In the genomic region with DNA sequence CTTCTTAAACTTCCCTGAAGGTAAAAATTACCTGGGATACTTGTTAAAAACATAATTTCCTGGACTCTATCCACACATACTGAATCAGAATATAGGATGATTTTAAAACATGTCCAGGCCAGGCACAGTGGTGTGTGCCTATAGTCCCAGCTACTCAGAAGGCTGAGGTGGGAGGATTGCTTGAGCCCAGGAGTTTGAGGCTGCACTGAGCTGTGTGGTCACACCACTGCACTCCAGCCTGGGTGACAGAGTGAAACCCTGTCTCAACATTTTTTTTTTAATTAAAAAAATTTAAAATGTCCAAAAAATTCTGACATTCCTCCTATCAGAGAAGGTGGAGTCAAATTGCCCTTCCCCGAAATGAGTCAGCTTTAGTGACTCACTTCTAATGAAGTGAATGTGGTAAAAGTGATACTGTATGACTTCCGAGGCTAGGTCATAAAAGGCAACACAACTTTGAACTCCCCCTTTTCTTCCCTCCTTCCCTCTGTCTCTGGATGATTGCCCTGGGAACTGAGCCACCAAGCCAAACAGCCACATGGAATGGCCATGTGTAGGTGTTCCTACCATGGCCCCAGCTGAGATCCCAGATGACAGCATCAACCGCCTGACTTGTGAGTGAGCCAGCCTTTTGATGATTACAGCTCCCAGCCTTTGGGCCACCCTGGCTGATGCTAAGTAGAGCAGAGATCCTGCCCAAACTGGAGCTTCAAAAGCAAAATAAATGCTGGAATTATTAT, we compare ENCODE assay signal across 8 cellular contexts. TPM values are rescaled to one million over a fixed set of nuclear protein-coding genes. Genes with fewer than 3 reads are reported as not detected.
DNase-seq lines count a peak whose midpoint lies in the region; ATAC-seq and TF ChIP-seq lines count a peak whose summit lies in the region.

No MANE protein-coding gene starts in this region.

- no peak overlapping the region for H3K4me3 ChIP-seq in astrocyte of the spinal cord (ENCODE audit: low read depth, low read length)

- peak; percentile 43 for DNase-seq in activated T-cell treated with anti-CD3 and anti-CD28 coated beads for 48 hours (ENCODE audit: low read depth)
- no peak for DNase-seq in activated T-cell treated with anti-CD3 and anti-CD28 coated beads for 4 hours
- peak; percentile 72 for DNase-seq in NCI-H1694 treated with DMSO at 0.1 percent for 48 hours (lab: John Stamatoyannopoulos, UW)
- DNase-seq in astrocyte of the spinal cord (ENCODE audit: low read depth, low spot score) = peak; percentile 97
- no peak for DNase-seq in left lobe of liver (ENCODE audit: low spot score)
- peak; percentile 99 for DNase-seq in stromal cell of bone marrow (ENCODE audit: low read depth)
- no peak for DNase-seq in NCI-H1930 (lab: John Stamatoyannopoulos, UW)

- ATAC-seq in left lobe of liver (peak; percentile 23), HG03469 (IDR thresholded peaks at IDR 0.05; ENCODE audit: unreplicated experiment) (no peak)

- TF ChIP-seq CTCF in astrocyte of the spinal cord (IDR thresholded peaks at IDR 0.05; ENCODE audit: low read depth, low read length) = no peak

- in situ Hi-C loops in astrocyte of the spinal cord (cut with HindIII; ENCODE audit: low sequenced_read_pairs) = no loop called here

RNA-seq across cellular contexts. Expression of a gene that starts 36.3 kb away (rescaled TPM):
- total RNA-seq in left lobe of liver = 8.7 TPM

Comparison
In these comparisons a context has a peak if more than half of its experiments do, and no peak if none do; other contexts are left out.
1. DNase-seq: peak in activated T-cell treated with anti-CD3 and anti-CD28 coated beads for 48 hours (single experiment), NCI-H1694 treated with DMSO at 0.1 percent for 48 hours (single experiment), astrocyte of the spinal cord (single experiment) and stromal cell of bone marrow (single experiment); none in activated T-cell treated with anti-CD3 and anti-CD28 coated beads for 4 hours (single experiment), left lobe of liver (single experiment) and NCI-H1930 (0 of 2).